ENCODE assay signal across 16 cellular contexts in the genomic region with DNA sequence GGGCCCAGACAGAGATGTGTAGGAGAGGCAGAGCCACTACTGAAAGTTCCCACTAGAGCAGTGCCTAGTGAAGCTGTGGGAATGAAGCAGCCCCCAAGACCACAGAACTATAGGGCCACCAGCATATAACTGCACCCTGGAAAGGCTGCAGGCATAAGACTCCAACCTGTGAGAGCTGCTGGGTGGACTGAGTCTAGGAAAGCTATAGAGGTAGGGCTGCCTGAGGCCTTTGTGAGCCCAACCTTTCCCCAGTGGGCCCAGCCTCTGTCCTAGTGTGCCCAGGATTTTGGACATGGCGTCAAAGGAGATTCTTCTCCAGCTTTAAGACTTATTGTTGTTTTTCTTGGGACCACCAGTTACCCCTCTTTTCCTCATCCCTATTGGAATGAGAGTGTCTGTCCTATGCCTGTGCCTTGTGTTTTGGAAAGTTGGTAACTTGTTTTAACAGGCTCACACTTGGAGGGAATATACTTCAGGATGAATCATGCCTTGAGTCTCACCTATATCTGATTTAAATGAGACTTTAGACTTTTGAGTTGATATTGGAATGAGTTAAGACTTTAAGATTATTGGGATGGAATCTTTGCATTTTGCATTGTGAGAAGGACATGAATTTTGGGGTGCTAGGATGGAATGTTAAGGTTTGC. TPM values are rescaled to one million over a fixed set of nuclear protein-coding genes. Genes with fewer than 3 reads are reported as not detected.
DNase-seq lines count a peak whose midpoint lies in the region; ATAC-seq, FAIRE-seq and TF ChIP-seq lines count a peak whose summit lies in the region.
"Had no signal": no experiment of that assay in that cellular context is flagged by ENCODE, and none has a peak within 500 bp of the region (broad histone marks: within the 10 kb centered on the region; RNA-seq: fewer than 3 reads in every experiment).

No MANE protein-coding gene starts in this region.

- no peak for FAIRE-seq in K562 (lab: Jason Lieb, UNC)
- peak; percentile 71 for FAIRE-seq in keratinocyte (lab: Jason Lieb, UNC)
- FAIRE-seq: G401.6, HepG2 had no signal

- H3K79me2 ChIP-seq in K562 (ENCODE audit: control insufficient read depth, insufficient read depth, low read length) (peaks cover 78% of the 10 kb centered on the region), keratinocyte (ENCODE audit: control insufficient read depth, insufficient read depth, low read length) (peaks cover 95% of the 10 kb centered on the region), H9 (ENCODE audit: insufficient read depth, low read length) (peaks cover 5% of the 10 kb centered on the region; the same call in 1 of the 2 replicates)

- H3K4me3 ChIP-seq in heart right ventricle (no peak overlapping the region), K562 (no peak overlapping the region), keratinocyte (ENCODE audit: control insufficient read depth in 2 of 3, extremely low read depth in 1 of 3, insufficient read depth in 2 of 3, low read depth in 1 of 3, low read length in 3 of 3) (peak overlapping the region in 1 of 3 experiments; percentile 13)
- H3K4me3 ChIP-seq: SJSA1 had no signal

- no peak overlapping the region for H2BK12ac ChIP-seq in H9 (ENCODE audit: insufficient read length, low read depth, low read length)

- H3K36me3 Mint-ChIP-seq in H9 (ENCODE audit: insufficient read depth in 1 of 3, low read depth in 3 of 3): no peaks in the 10 kb centered on the region; a peak in 1 of 7 replicates
- peaks cover 0 to 4% (median 0%) of the 10 kb centered on the region in 3 donors for H3K36me3 Mint-ChIP-seq in immature natural killer cell

- no peak for TF ChIP-seq RAD21 in K562 (CRISPR knock-in tag; conservative IDR thresholded peaks at IDR 0.05 in 1 of 2, IDR thresholded peaks at IDR 0.05 in 1 of 2)

- H2BK15ac ChIP-seq in H9 (ENCODE audit: low read depth, low read length): no peak overlapping the region

- H3K36me3 ChIP-seq in heart right ventricle (no peaks in the 10 kb centered on the region), K562 (ENCODE audit: control insufficient read depth, insufficient read depth, low read length) (no peaks in the 10 kb centered on the region), keratinocyte (ENCODE audit: control insufficient read depth in 2 of 2, extremely low read depth in 1 of 2, insufficient read depth in 2 of 2, low read length in 2 of 2) (peaks cover 0 to 1% of the 10 kb centered on the region in 2 experiments)
- H3K36me3 ChIP-seq: SJSA1 had no signal

- no peaks in the 10 kb centered on the region for H3K23me2 ChIP-seq in H9 (ENCODE audit: insufficient read length, low read depth, low read length, poor library complexity, severe bottlenecking)

- no peak overlapping the region for H3T11ph ChIP-seq in H9 (ENCODE audit: low read length)

- H3K27ac ChIP-seq in heart right ventricle: peak overlapping the region in 1 of 10 donors; percentile 3
- H3K27ac ChIP-seq in K562 (ENCODE audit: extremely low read depth, low read depth, low read length): peak overlapping the region; percentile 25; the same call in 2 of the 3 replicates
- H3K27ac ChIP-seq in keratinocyte (ENCODE audit: control insufficient read depth, insufficient read depth, low read length): peak overlapping the region; percentile 67
- no peak overlapping the region for H3K27ac ChIP-seq in H9 (ENCODE audit: insufficient read length, low read depth, low read length)
- H3K27ac ChIP-seq: SJSA1 had no signal

- peaks cover 6 to 7% of the 10 kb centered on the region in 2 experiments; a peak in 2 of 4 replicates for H3K4me1 Mint-ChIP-seq in H9
- H3K4me1 Mint-ChIP-seq in immature natural killer cell: peaks cover 18 to 49% of the 10 kb centered on the region in 2 donors

- no peak for TF ChIP-seq CTCF in heart right ventricle (IDR thresholded peaks at IDR 0.05)
- no peak for TF ChIP-seq CTCF in K562 (IDR thresholded peaks at IDR 0.05 in 2 of 3, conservative IDR thresholded peaks at IDR 0.05 in 1 of 3; ENCODE audit: insufficient read depth in 2 of 3, low read depth in 1 of 3, low read length in 3 of 3)
- no peak for TF ChIP-seq CTCF in keratinocyte (optimal IDR thresholded peaks at IDR 0.05 in 1 of 3, IDR thresholded peaks at IDR 0.05 in 1 of 3, conservative IDR thresholded peaks at IDR 0.05 in 1 of 3; ENCODE audit: extremely low read depth in 1 of 3, insufficient read depth in 2 of 3, low read length in 3 of 3)
- no peak for TF ChIP-seq CTCF in H9 (conservative IDR thresholded peaks at IDR 0.05)

- H3K4me3 Mint-ChIP-seq in H9: no peak overlapping the region
- H3K4me3 Mint-ChIP-seq in immature natural killer cell: no peak overlapping the region

- H3K9me1 ChIP-seq in K562 (ENCODE audit: control insufficient read depth, insufficient read depth, low read length): no peaks in the 10 kb centered on the region
- H3K9me1 ChIP-seq in keratinocyte (ENCODE audit: control insufficient read depth, extremely low read depth, insufficient read depth, low read length): peaks cover 8% of the 10 kb centered on the region

- TF ChIP-seq EP300 in K562 (IDR thresholded peaks at IDR 0.05; ENCODE audit: low read length): no peak

- H3K27ac Mint-ChIP-seq in H9 (no peak overlapping the region), immature natural killer cell (no peak overlapping the region)

- H3K79me1 ChIP-seq in H9 (ENCODE audit: insufficient read depth, low read depth, low read length, poor library complexity, severe bottlenecking): peaks cover 5% of the 10 kb centered on the region

- no peak overlapping the region for H4K8ac ChIP-seq in H9 (replicated peaks; ENCODE audit: insufficient read length, low read depth, low read length)

- H3K9ac ChIP-seq in K562 (ENCODE audit: insufficient read depth in 1 of 2, low read depth in 2 of 2, low read length in 2 of 2): no peak overlapping the region
- H3K9ac ChIP-seq in keratinocyte (ENCODE audit: control insufficient read depth, extremely low read depth, insufficient read depth, low read length): no peak overlapping the region
- no peak overlapping the region for H3K9ac ChIP-seq in H9 (ENCODE audit: extremely low read depth, insufficient read length, low read length)

- H3K4ac ChIP-seq in H9 (ENCODE audit: low read depth, low read length): no peak overlapping the region

- no peak overlapping the region for H3K18ac ChIP-seq in H9 (ENCODE audit: insufficient read length, low read depth, low read length)

- BruUV-seq in K562 (replicated peaks; lab: Mats Ljungman, UMichigan): no TSS peak

- H2BK120ac ChIP-seq in H9 (ENCODE audit: low read depth, low read length, poor library complexity, severe bottlenecking): no peak overlapping the region

- H3K14ac ChIP-seq in H9 (ENCODE audit: insufficient read depth, low read length): no peak overlapping the region

- no peak overlapping the region for H2BK5ac ChIP-seq in H9 (ENCODE audit: insufficient read length, low read length)

- intact Hi-C loops in heart right ventricle (cut with DNase I) (no loop called here), Right ventricle myocardium superior (cut with DNase I) (no loop called here), K562 (cut with micrococcal nuclease) (no loop called here)

- H2AFZ ChIP-seq in K562 (ENCODE audit: low read depth, low read length): no peak overlapping the region
- H2AFZ ChIP-seq in keratinocyte (ENCODE audit: control insufficient read depth, low read length): no peak overlapping the region
- H2AFZ ChIP-seq in H9 (ENCODE audit: low read length): no peak overlapping the region

- H3K9me3 ChIP-seq in heart right ventricle (no peaks in the 10 kb centered on the region), K562 (replicated peaks; ENCODE audit: control insufficient read depth, insufficient read depth, low read depth, low read length) (no peaks in the 10 kb centered on the region), keratinocyte (ENCODE audit: control insufficient read depth, low read depth, low read length) (no peaks in the 10 kb centered on the region), H9 (ENCODE audit: control insufficient read depth, low read depth, low read length) (no peaks in the 10 kb centered on the region)
- H3K9me3 ChIP-seq: SJSA1 had no signal

- no peak overlapping the region for H3K56ac ChIP-seq in H9 (ENCODE audit: insufficient read length, low read depth, low read length)

- no peaks in the 10 kb centered on the region for H3K27me3 Mint-ChIP-seq in H9 (ENCODE audit: low read depth)
- H3K27me3 Mint-ChIP-seq in immature natural killer cell (ENCODE audit: low read depth in 3 of 3): no peaks in the 10 kb centered on the region

- POLR2A ChIA-PET in K562 (lab: Yijun Ruan, JAX): interaction anchor here (1.1 to 1.3 kb wide), 2 partner anchors 15 to 20 kb away, joined by 3 to 4 read pairs; no protein-coding TSS in a partner anchor

- in situ Hi-C loops in K562 (cut with MboI): no loop called here

- no peak overlapping the region for H3K23ac ChIP-seq in H9 (ENCODE audit: insufficient read length, low read depth, low read length)

- no peak overlapping the region for H4K5ac ChIP-seq in H9 (ENCODE audit: insufficient read length, low read depth, low read length)

- WGBS in heart right ventricle, 2 donors: 97 to 100% methylated on average over 1 of the region's 1 CpG
- WGBS in K562 (ENCODE audit: insufficient coverage, low coverage, missing lambda C conversion rate): no CpG with 5 or more reads among the region's 1 CpG
- WGBS in H9 (ENCODE audit: extremely low coverage, insufficient read length, low lambda C conversion rate): no CpG with 5 or more reads among the region's 1 CpG

- H2BK20ac ChIP-seq in H9 (ENCODE audit: low read depth, low read length, poor library complexity, severe bottlenecking): no peak overlapping the region

- H3K4me2 ChIP-seq in K562 (ENCODE audit: insufficient read depth, low read length) (peak overlapping the region; percentile 40; the same call in 1 of the 2 replicates), keratinocyte (ENCODE audit: control insufficient read depth, extremely low read depth, insufficient read depth, low read depth, low read length) (peak overlapping the region; percentile 60), H9 (ENCODE audit: insufficient read depth, insufficient read length, low read length) (no peak overlapping the region)

- dilution Hi-C loops in keratinocyte (cut with MboI; ENCODE audit: extremely low pct_ligation_motif_present, low sequenced_read_pairs): no loop called here

- no peak for DNase-seq in heart right ventricle
- DNase-seq in Right ventricle myocardium superior: no peak
- no peak for DNase-seq in K562 (ENCODE audit: extremely low read depth in 1 of 4, low spot score in 3 of 4)
- DNase-seq in keratinocyte (ENCODE audit: low read depth, low spot score): no peak
- no peak for DNase-seq in NCI-H524 (lab: John Stamatoyannopoulos, UW)
- no peak for DNase-seq in KG1 (lab: John Stamatoyannopoulos, UW)
- DNase-seq in H9: no peak
- DNase-seq in immature natural killer cell: no peak
- DNase-seq: DMS79 treated with DMSO at 0.1 percent for 48 hours, Karpas-422, NCI-H1436, NCI-H2029 treated with DMSO at 0.1 percent for 48 hours, NCI-H510A treated with DMSO at 0.1 percent for 48 hours had no signal

- ATAC-seq in heart right ventricle (peak in 5 of 8 donors; percentile 18 to 47 (median 35)), Right ventricle myocardium superior (ENCODE audit: poor library complexity) (no peak), K562 (peak; percentile 37)
- ATAC-seq: HepG2 had no signal

- no peak for TF ChIP-seq POLR2A in K562 (conservative IDR thresholded peaks at IDR 0.05)

- no peak overlapping the region for H2AK5ac ChIP-seq in H9 (ENCODE audit: insufficient read length, low read length)

- H4K20me1 ChIP-seq in K562 (replicated peaks; ENCODE audit: control insufficient read depth, insufficient read depth, low read length): no peaks in the 10 kb centered on the region
- peaks cover 19% of the 10 kb centered on the region for H4K20me1 ChIP-seq in keratinocyte (ENCODE audit: control insufficient read depth, extremely low read depth, insufficient read depth, low read length)
- H4K20me1 ChIP-seq in H9 (ENCODE audit: control insufficient read depth, insufficient read depth, insufficient read length): no peaks in the 10 kb centered on the region

- H3K27me3 ChIP-seq in heart right ventricle (no peaks in the 10 kb centered on the region), K562 (ENCODE audit: control insufficient read depth in 2 of 2, insufficient read depth in 2 of 2, low read length in 2 of 2) (no peaks in the 10 kb centered on the region), keratinocyte (ENCODE audit: control insufficient read depth, extremely low read depth, insufficient read depth, low read length) (no peaks in the 10 kb centered on the region), H9 (ENCODE audit: insufficient read depth, low read length) (no peaks in the 10 kb centered on the region)
- H3K27me3 ChIP-seq: SJSA1 had no signal

- CTCF ChIA-PET in K562 (lab: Yijun Ruan, JAX; ENCODE audit: low intra/inter-chr PET ratio): no interaction called here

- no peak overlapping the region for H4K91ac ChIP-seq in H9 (ENCODE audit: insufficient read length, low read depth, low read length)

- no peaks in the 10 kb centered on the region for H3K9me3 Mint-ChIP-seq in H9
- no peaks in the 10 kb centered on the region for H3K9me3 Mint-ChIP-seq in immature natural killer cell

- H3K4me1 ChIP-seq in heart right ventricle (peaks cover 4 to 42% (median 24%) of the 10 kb centered on the region in 9 donors), K562 (replicated peaks in 1 of 2; ENCODE audit: control insufficient read depth in 2 of 2, insufficient read depth in 2 of 2, low read length in 2 of 2) (peaks cover 11 to 34% of the 10 kb centered on the region in 2 experiments; a peak in 3 of 5 replicates), keratinocyte (ENCODE audit: control insufficient read depth, extremely low read depth, insufficient read depth, low read length) (peaks cover 50% of the 10 kb centered on the region), H9 (ENCODE audit: insufficient read depth, low read length) (no peaks in the 10 kb centered on the region)
- H3K4me1 ChIP-seq: SJSA1 had no signal

RNA-seq across cellular contexts. Expression of gene SLMAP, which starts 28.1 kb away (rescaled TPM):
- total RNA-seq in heart right ventricle (100 to 1,000 TPM; 198 to 724 (median 431) TPM), Right ventricle myocardium superior (274 TPM), K562 (2014; rRNA removed) (27.5 and 28.3 TPM in 2 replicates), K562 (2014; rRNA removed; fragmentation: Illumina TruSeq; extraction: Trizol) (38.1 and 46.8 TPM in 2 replicates), K562 (2015; rRNA removed; fragmentation: Illumina TruSeq; extraction: Trizol) (34.1 and 35.0 TPM in 2 replicates), K562 (2021) (50.7 and 59.3 TPM in 2 replicates), H9 (2021) (59.2 and 65.1 TPM in 2 replicates)
- polyA plus RNA-seq in heart right ventricle (10 to 100 TPM; 65.8 to 79.8 TPM), K562 (2011; rRNA removed) (22.4 and 25.8 TPM in 2 replicates), K562 (2014; fragmentation: Illumina TruSeq; extraction: Trizol) (25.5 and 30.8 TPM in 2 replicates), K562 (2014; fragmentation: Nextera tagmentation; extraction: Ambion mirVana) (10 to 100 TPM; 12.1 to 12.7 TPM), K562 (2014; rRNA removed) (19.5 and 22.1 TPM in 2 replicates), keratinocyte (44.4 to 58.0 TPM (median 53.1 TPM) in 3 replicates), immature natural killer cell (10 to 100 TPM; 11.0 to 31.2 (median 19.3) TPM)
- total RNA-seq in K562 (2011; cell fraction: chromatin; rRNA removed; ENCODE audit: low replicate concordance): 45.2 and 144 TPM in 2 replicates
- total RNA-seq in K562 (2011; cell fraction: nucleolus; rRNA removed): 33.2 and 46.8 TPM in 2 replicates
- total RNA-seq in K562 (2011; cell fraction: nucleoplasm; rRNA removed): 77.5 and 135 TPM in 2 replicates
- 10.3 and 16.2 TPM in 2 replicates for polyA plus RNA-seq in K562 (2011; cell fraction: cytosol; rRNA removed)
- polyA plus RNA-seq in K562 (2011; cell fraction: nucleus; rRNA removed): 28.9 and 35.1 TPM in 2 replicates
- 15.7 and 18.8 TPM in 2 replicates for polyA plus RNA-seq in K562 (2012)
- polyA minus RNA-seq in K562 (2011; rRNA and poly(A)+ RNA removed): 66.4 and 67.7 TPM in 2 replicates
- 25.0 and 32.3 TPM in 2 replicates for polyA minus RNA-seq in K562 (2011; cell fraction: cytosol; rRNA and poly(A)+ RNA removed)
- 39.9 and 52.4 TPM in 2 replicates for polyA minus RNA-seq in K562 (2011; cell fraction: nucleus; rRNA and poly(A)+ RNA removed)
- polyA plus RNA-seq in keratinocyte (2011; ENCODE audit: low read depth): 150 TPM
- polyA plus RNA-seq in keratinocyte (2011; cell fraction: cytosol; rRNA removed): 36.2 and 58.9 TPM in 2 replicates
- 68.3 and 79.3 TPM in 2 replicates for polyA plus RNA-seq in keratinocyte (2011; cell fraction: nucleus; rRNA removed)
- 37.2 and 52.5 TPM in 2 replicates for polyA plus RNA-seq in keratinocyte (2012; ENCODE audit: low replicate concordance)
- 76.8 to 122 TPM (median 104 TPM) in 3 replicates for polyA minus RNA-seq in keratinocyte
- polyA minus RNA-seq in keratinocyte (2011; cell fraction: cytosol; rRNA and poly(A)+ RNA removed): 78.1 TPM
- 103 and 188 TPM in 2 replicates for polyA minus RNA-seq in keratinocyte (2011; cell fraction: nucleus; rRNA and poly(A)+ RNA removed)
